In the genomic region with DNA sequence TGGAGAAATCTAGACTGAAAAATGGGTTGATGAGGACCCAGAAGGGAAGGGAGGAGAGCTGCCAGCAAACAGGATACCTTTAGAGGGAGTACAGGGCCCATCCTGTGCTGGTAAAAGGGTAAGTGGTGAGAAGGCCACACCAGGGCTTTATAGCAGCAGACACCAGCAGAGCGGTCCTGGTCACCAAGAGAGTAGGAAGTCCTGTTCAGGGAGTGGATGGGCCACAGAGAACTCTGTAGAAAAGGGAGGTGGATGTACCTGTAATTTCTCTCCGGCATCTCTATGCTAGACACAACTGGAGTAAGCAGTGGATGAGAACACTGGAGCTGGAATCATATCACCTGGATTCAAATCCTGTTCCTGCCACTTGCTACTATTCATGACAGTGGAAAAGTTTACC, we compare ENCODE assay signal across 9 cellular contexts.
"Had no signal": no experiment of that assay in that cellular context is flagged by ENCODE, and none has a peak within 500 bp of the region (broad histone marks: within the 10 kb centered on the region; RNA-seq: fewer than 3 reads in every experiment).

No MANE protein-coding gene starts in this region.

- H3K27ac Mint-ChIP-seq: GM23338, H9, HFFc6 had no signal

- H3K27ac ChIP-seq: GM23248 had no signal

- H3K9ac ChIP-seq: GM23248 had no signal

- H3K4me1 Mint-ChIP-seq: GM23338, H9 had no signal

- H3K9me3 Mint-ChIP-seq: H9 had no signal

- DNase-seq: GM23248, GOT3, H7, H9, HCEC 1CT, HFFc6 had no signal

- H3K4me2 ChIP-seq: GM23338 had no signal

- H3K4me3 ChIP-seq: GM23248, GM23338, HAP-1 had no signal

- H3K4me3 Mint-ChIP-seq: GM23338, H9, HFFc6 had no signal

- H2AFZ ChIP-seq: GM23248, GM23338 had no signal

- ATAC-seq: GM23338, HCT116 had no signal

- H3K36me3 ChIP-seq: HAP-1 had no signal

- H3K4me1 ChIP-seq: HAP-1 had no signal

- H3K9me3 ChIP-seq: HAP-1 had no signal
